ENCODE assay signal across 1 cellular context in genomic region chr16:10895053-10895946, GRCh38.
TF ChIP-seq lines count a peak whose summit lies in the region.

No MANE protein-coding gene starts in this region.

TF ChIP-seq in HepG2, 621 proteins besides CTCF, POLR2A, EP300 and RAD21 (continued from another document and continues in another):
- TF ChIP-seq DMTF1 (CRISPR knock-in tag; IDR thresholded peaks at IDR 0.05): 0 out of 2 replicates have a peak, but pooled peaks have one; percentile 51
- TF ChIP-seq E2F5 (CRISPR knock-in tag; conservative IDR thresholded peaks at IDR 0.05): peak; percentile 80; the same call in 1 of the 2 replicates
- TF ChIP-seq ZNF589 (CRISPR knock-in tag; conservative IDR thresholded peaks at IDR 0.05): peak; percentile 95
- 0 out of 2 replicates have a peak, but pooled peaks have one; percentile 39 for TF ChIP-seq TFDP2 (CRISPR knock-in tag; IDR thresholded peaks at IDR 0.05)
- no peak for TF ChIP-seq ZNF740 (CRISPR knock-in tag; IDR thresholded peaks at IDR 0.05)
- 0 out of 2 replicates have a peak, but pooled peaks have one; percentile 87 for TF ChIP-seq ZNF674 (CRISPR knock-in tag; IDR thresholded peaks at IDR 0.05; ENCODE audit: low read depth)
- peak; percentile 96; the same call in 1 of the 2 replicates for TF ChIP-seq ZNF580 (CRISPR knock-in tag; IDR thresholded peaks at IDR 0.05; ENCODE audit: borderline replicate concordance, low read depth)
- TF ChIP-seq TARDBP (CRISPR knock-in tag; IDR thresholded peaks at IDR 0.05): 0 out of 2 replicates have a peak, but pooled peaks have one; percentile 36
- TF ChIP-seq PRDM4 (CRISPR knock-in tag; IDR thresholded peaks at IDR 0.05; ENCODE audit: borderline replicate concordance): peak; percentile 92; the same call in 1 of the 2 replicates
- peak; percentile 68; the same call in 1 of the 2 replicates for TF ChIP-seq ZNF644 (CRISPR knock-in tag; IDR thresholded peaks at IDR 0.05; ENCODE audit: low read depth)
- peak; percentile 73 for TF ChIP-seq SAP130 (CRISPR knock-in tag; IDR thresholded peaks at IDR 0.05; ENCODE audit: low read depth)
- TF ChIP-seq ZNF251 (CRISPR knock-in tag; IDR thresholded peaks at IDR 0.05): 0 out of 2 replicates have a peak, but pooled peaks have one; percentile 76
- TF ChIP-seq ZNF746 (CRISPR knock-in tag; IDR thresholded peaks at IDR 0.05): peak; percentile 67; the same call in 1 of the 2 replicates
- TF ChIP-seq RNF2 (conservative IDR thresholded peaks at IDR 0.05; ENCODE audit: low read depth): no peak
- peak; percentile 80 for TF ChIP-seq DBP (CRISPR knock-in tag; IDR thresholded peaks at IDR 0.05; ENCODE audit: not compliant biosample characterization)
- TF ChIP-seq JUND (CRISPR knock-in tag; IDR thresholded peaks at IDR 0.05): no peak
- peak; percentile 38; the same call in 1 of the 2 replicates for TF ChIP-seq CERS6 (CRISPR knock-in tag; IDR thresholded peaks at IDR 0.05)
- TF ChIP-seq ZFP62 (CRISPR knock-in tag; IDR thresholded peaks at IDR 0.05): no peak
- peak; percentile 66; the same call in 1 of the 2 replicates for TF ChIP-seq ATF7-NPFF (CRISPR knock-in tag; IDR thresholded peaks at IDR 0.05; ENCODE audit: low read depth)
- TF ChIP-seq FOXC1 (CRISPR knock-in tag; IDR thresholded peaks at IDR 0.05; ENCODE audit: borderline replicate concordance): peak; percentile 73; the same call in 1 of the 2 replicates
- no peak for TF ChIP-seq NPAS2 (CRISPR knock-in tag; IDR thresholded peaks at IDR 0.05; ENCODE audit: borderline replicate concordance)
- TF ChIP-seq ZKSCAN5 (CRISPR knock-in tag; IDR thresholded peaks at IDR 0.05): no peak
- TF ChIP-seq NAIF1 (CRISPR knock-in tag; IDR thresholded peaks at IDR 0.05; ENCODE audit: borderline replicate concordance): peak; percentile 72; the same call in 1 of the 2 replicates
- TF ChIP-seq FOXO4 (CRISPR knock-in tag; conservative IDR thresholded peaks at IDR 0.05): 0 out of 2 replicates have a peak, but pooled peaks have one; percentile 83
- no peak for TF ChIP-seq POLR2AphosphoS5 (IDR thresholded peaks at IDR 0.05; ENCODE audit: low read depth, low read length)
- no peak; the same call in 1 of the 2 replicates for TF ChIP-seq ZNF337 (CRISPR knock-in tag; IDR thresholded peaks at IDR 0.05; ENCODE audit: borderline replicate concordance, low read depth)
- peak; percentile 82; the same call in 1 of the 2 replicates for TF ChIP-seq RFXAP (CRISPR knock-in tag; IDR thresholded peaks at IDR 0.05; ENCODE audit: borderline replicate concordance)
- peak; percentile 81; the same call in 1 of the 2 replicates for TF ChIP-seq ZNF607 (CRISPR knock-in tag; IDR thresholded peaks at IDR 0.05; ENCODE audit: borderline replicate concordance)
- TF ChIP-seq POGK (CRISPR knock-in tag; conservative IDR thresholded peaks at IDR 0.05): peak; percentile 74; the same call in 1 of the 2 replicates
- peak; percentile 94 for TF ChIP-seq ZNF431 (CRISPR knock-in tag; IDR thresholded peaks at IDR 0.05; ENCODE audit: borderline replicate concordance, low read depth)
- TF ChIP-seq ZNF841 (CRISPR knock-in tag; IDR thresholded peaks at IDR 0.05; ENCODE audit: borderline replicate concordance): peak; percentile 78; the same call in 1 of the 2 replicates
- peak; percentile 82 for TF ChIP-seq ZNF781 (CRISPR knock-in tag; IDR thresholded peaks at IDR 0.05; ENCODE audit: borderline replicate concordance, not compliant biosample characterization)
- TF ChIP-seq HOXD1 (CRISPR knock-in tag; IDR thresholded peaks at IDR 0.05): peak; percentile 84; the same call in 1 of the 2 replicates
- peak; percentile 92; the same call in 1 of the 2 replicates for TF ChIP-seq ZNF605 (CRISPR knock-in tag; IDR thresholded peaks at IDR 0.05)
- TF ChIP-seq NFE2 (CRISPR knock-in tag; IDR thresholded peaks at IDR 0.05): 0 out of 2 replicates have a peak, but pooled peaks have one; percentile 17
- TF ChIP-seq FOSL1 (CRISPR knock-in tag; IDR thresholded peaks at IDR 0.05; ENCODE audit: borderline replicate concordance): no peak
- TF ChIP-seq STAT5B (CRISPR knock-in tag; IDR thresholded peaks at IDR 0.05): peak; percentile 93
- TF ChIP-seq ELK4 (CRISPR knock-in tag; IDR thresholded peaks at IDR 0.05; ENCODE audit: borderline replicate concordance): no peak
- TF ChIP-seq ADNP (CRISPR knock-in tag; IDR thresholded peaks at IDR 0.05): no peak
- no peak for TF ChIP-seq NR2F1 (CRISPR knock-in tag; IDR thresholded peaks at IDR 0.05)
- no peak for TF ChIP-seq U2AF1 (optimal IDR thresholded peaks at IDR 0.05; ENCODE audit: low read depth, low read length)
- TF ChIP-seq DDIT3 (CRISPR knock-in tag; IDR thresholded peaks at IDR 0.05): no peak
- TF ChIP-seq ZNF230 (CRISPR knock-in tag; IDR thresholded peaks at IDR 0.05): peak; percentile 81; the same call in 1 of the 2 replicates
- TF ChIP-seq DZIP1 (CRISPR knock-in tag; IDR thresholded peaks at IDR 0.05): 0 out of 2 replicates have a peak, but pooled peaks have one; percentile 38
- TF ChIP-seq ZNF549 (CRISPR knock-in tag; IDR thresholded peaks at IDR 0.05): no peak
